1 cellular context compared by ENCODE assay signal in genomic region chr13:98280176-98280510, GRCh38.
A peak's percentile ranks its signal among the peaks of the same experiment; 100 is the strongest.
TF ChIP-seq lines count a peak whose summit lies in the region.

No MANE protein-coding gene starts in this region.

TF ChIP-seq in Ishikawa, 13 proteins besides CTCF, POLR2A, EP300 and RAD21 (continued from another document):
- no peak for TF ChIP-seq USF1 (IDR thresholded peaks at IDR 0.05)
- TF ChIP-seq TEAD4 (IDR thresholded peaks at IDR 0.05): no peak
- 0 out of 2 replicates have a peak, but pooled peaks have one; percentile 43 for TF ChIP-seq NFIC (IDR thresholded peaks at IDR 0.05)
- TF ChIP-seq CREB1 (IDR thresholded peaks at IDR 0.05; ENCODE audit: low read depth): no peak
- peak; percentile 50 for TF ChIP-seq TCF12 (IDR thresholded peaks at IDR 0.05; ENCODE audit: low read depth)
- TF ChIP-seq MAX (IDR thresholded peaks at IDR 0.05): 0 out of 2 replicates have a peak, but pooled peaks have one; percentile 10
- peak; percentile 12; the same call in 1 of the 2 replicates for TF ChIP-seq TAF1 (IDR thresholded peaks at IDR 0.05; ENCODE audit: low read depth)
- TF ChIP-seq CEBPB (IDR thresholded peaks at IDR 0.05): no peak; the same call in 1 of the 2 replicates
- TF ChIP-seq YY1 (IDR thresholded peaks at IDR 0.05; ENCODE audit: low read depth): no peak; the same call in 1 of the 2 replicates
- no peak for TF ChIP-seq FOXM1 (IDR thresholded peaks at IDR 0.05; ENCODE audit: borderline replicate concordance, low read depth)
